ENCODE assay signal across 18 cellular contexts in the genomic region with DNA sequence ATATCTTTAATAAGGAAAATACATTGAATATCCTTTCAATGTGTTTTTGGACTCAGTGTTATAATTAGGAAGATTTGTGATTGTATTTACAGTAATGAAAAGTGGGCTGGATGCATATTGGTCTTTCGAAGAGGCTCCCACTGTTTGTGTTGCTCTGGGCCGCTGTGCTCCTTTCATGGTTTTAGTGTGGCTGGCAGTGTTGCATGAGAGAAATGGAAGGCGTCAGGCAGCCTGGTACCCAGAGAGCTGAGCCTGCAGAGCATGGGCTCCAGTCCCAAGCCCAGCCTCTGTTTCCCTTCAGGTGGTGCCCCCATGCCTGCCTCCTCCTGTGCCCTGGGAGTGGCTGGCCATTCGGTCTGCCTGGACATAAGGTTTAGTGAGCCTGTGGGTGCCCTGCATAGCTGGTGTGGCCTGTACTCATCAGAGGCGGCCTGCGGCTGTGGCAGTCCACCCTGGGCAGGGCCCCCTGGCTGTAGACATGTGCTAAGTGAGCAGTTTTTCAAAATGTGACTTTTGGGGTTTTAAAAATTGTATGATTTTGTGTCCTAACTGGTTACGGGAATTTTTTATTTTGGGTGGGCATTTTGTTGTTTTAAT. TPM values are rescaled to one million over a fixed set of nuclear protein-coding genes. Genes with fewer than 3 reads are reported as not detected.
DNase-seq lines count a peak whose midpoint lies in the region; ATAC-seq, FAIRE-seq and TF ChIP-seq lines count a peak whose summit lies in the region.
"Had no signal": no experiment of that assay in that cellular context is flagged by ENCODE, and none has a peak within 500 bp of the region (broad histone marks: within the 10 kb centered on the region; RNA-seq: fewer than 3 reads in every experiment).

No MANE protein-coding gene starts in this region.

- no peak overlapping the region for H3K4me3 ChIP-seq in A549
- H3K4me3 ChIP-seq: right lobe of liver, suprapubic skin had no signal

- H3K27me3 Mint-ChIP-seq in neural crest cell (ENCODE audit: low read depth): no peaks in the 10 kb centered on the region
- H3K27me3 Mint-ChIP-seq: activated CD4-positive, alpha-beta T cell treated with anti-CD3 and anti-CD28 coated beads for 36 hours had no signal

- H3K9me3 ChIP-seq in A549: no peaks in the 10 kb centered on the region
- H3K9me3 ChIP-seq: right lobe of liver, suprapubic skin had no signal

- H3K9me3 Mint-ChIP-seq in neural crest cell: no peaks in the 10 kb centered on the region
- H3K9me3 Mint-ChIP-seq: CD8-positive, alpha-beta T cell had no signal

- TF ChIP-seq POLR2A in A549 (IDR thresholded peaks at IDR 0.05; ENCODE audit: low read length): no peak

- H3K36me3 Mint-ChIP-seq in neural crest cell (ENCODE audit: low read depth): peaks cover 8% of the 10 kb centered on the region

- FAIRE-seq in A549 (lab: Jason Lieb, UNC): no peak
- FAIRE-seq: bronchial epithelial cell, TTC549 had no signal

- 96% methylated on average over 7 of the region's 7 CpGs for WGBS in A549 (ENCODE audit: missing lambda C conversion rate)

- CTCF ChIA-PET in A549 (lab: Yijun Ruan, JAX): interaction anchor here (1.4 kb wide), 1 partner anchor 17 kb away, joined by 3 read pairs; no protein-coding TSS in a partner anchor

- H3K4me2 ChIP-seq in A549: no peak overlapping the region

- no peak overlapping the region for H3K4me3 Mint-ChIP-seq in neural crest cell
- H3K4me3 Mint-ChIP-seq: activated CD4-positive, alpha-beta T cell treated with anti-CD3 and anti-CD28 coated beads for 36 hours; CD8-positive, alpha-beta T cell had no signal

- H3K4me1 Mint-ChIP-seq in neural crest cell: peaks cover 29% of the 10 kb centered on the region

- H3K27ac Mint-ChIP-seq in neural crest cell (ENCODE audit: unreplicated experiment): peak overlapping the region; percentile 76
- H3K27ac Mint-ChIP-seq: activated CD4-positive, alpha-beta T cell treated with anti-CD3 and anti-CD28 coated beads for 36 hours; CD8-positive, alpha-beta T cell had no signal

- peaks cover 6% of the 10 kb centered on the region; the same call in 2 of the 3 replicates for H3K4me1 ChIP-seq in A549
- H3K4me1 ChIP-seq: right lobe of liver, suprapubic skin had no signal

- ATAC-seq in A549 (peak; percentile 43 to 55; a peak in 3 of 6 replicates), HG02759 (IDR thresholded peaks at IDR 0.05; ENCODE audit: unreplicated experiment) (no peak)
- ATAC-seq: activated CD4-positive, alpha-beta T cell treated with anti-CD3 and anti-CD28 coated beads for 36 hours; CD8-positive, alpha-beta T cell had no signal

- POLR2A ChIA-PET in A549 (lab: Yijun Ruan, JAX): no interaction called here

- no peak overlapping the region for H3K27ac ChIP-seq in A549
- H3K27ac ChIP-seq: epithelial cell of prostate, right lobe of liver, suprapubic skin had no signal

- DNase-seq in A549 (ENCODE audit: low read depth in 1 of 2, low spot score in 1 of 2) (no peak), ELF-1 (ENCODE audit: low read depth, low spot score) (peak; percentile 14), cerebellum (ENCODE audit: low spot score) (peak; percentile 24), neural crest cell (ENCODE audit: low read depth, low spot score) (no peak), T1000 (lab: John Stamatoyannopoulos, UW) (no peak), NCI-H226 (no peak)
- DNase-seq: activated CD4-positive, alpha-beta T cell treated with anti-CD3 and anti-CD28 coated beads for 36 hours; CD8-positive, alpha-beta T cell; foreskin melanocyte; hypothalamus; NCI-H2081 treated with DMSO at 0.1 percent for 48 hours; NK-92 treated with Interleukin-12 subunit alpha and Interleukin-12 subunit beta, amount 100 ng/mL, for 24 hours; right lobe of liver had no signal

- TF ChIP-seq EP300 in A549 (IDR thresholded peaks at IDR 0.05): no peak

- TF ChIP-seq CTCF in A549 (IDR thresholded peaks at IDR 0.05) (no peak), neural crest cell (conservative IDR thresholded peaks at IDR 0.05) (peak; percentile 32)

- TF ChIP-seq RAD21 in A549 (conservative IDR thresholded peaks at IDR 0.05 in 1 of 2, IDR thresholded peaks at IDR 0.05 in 1 of 2): no peak

TF ChIP-seq in A549, 52 proteins besides CTCF, POLR2A, EP300 and RAD21:
- TF ChIP-seq ZFP36 (IDR thresholded peaks at IDR 0.05; ENCODE audit: borderline replicate concordance, partially characterized antibody) (no peak), GATA3 (IDR thresholded peaks at IDR 0.05; ENCODE audit: borderline replicate concordance) (no peak), HDAC2 (IDR thresholded peaks at IDR 0.05) (no peak), CHD4 (IDR thresholded peaks at IDR 0.05; ENCODE audit: borderline replicate concordance) (no peak), HEYL (CRISPR knock-in tag; IDR thresholded peaks at IDR 0.05) (no peak), POLR2AphosphoS2 (conservative IDR thresholded peaks at IDR 0.05; ENCODE audit: low read length) (no peak), MAZ (IDR thresholded peaks at IDR 0.05; ENCODE audit: borderline replicate concordance, low read depth, low read length) (no peak), SMC3 (IDR thresholded peaks at IDR 0.05) (no peak), FOXS1 (CRISPR knock-in tag; IDR thresholded peaks at IDR 0.05) (no peak), TP53 (CRISPR knock-in tag; IDR thresholded peaks at IDR 0.05) (no peak), ESRRA (IDR thresholded peaks at IDR 0.05; ENCODE audit: borderline replicate concordance, low read length) (no peak), ZC3H11A (IDR thresholded peaks at IDR 0.05) (no peak), RFX5 (IDR thresholded peaks at IDR 0.05) (no peak), MAFK (IDR thresholded peaks at IDR 0.05; ENCODE audit: partially characterized antibody) (no peak)
- TF ChIP-seq, protein P1, sequence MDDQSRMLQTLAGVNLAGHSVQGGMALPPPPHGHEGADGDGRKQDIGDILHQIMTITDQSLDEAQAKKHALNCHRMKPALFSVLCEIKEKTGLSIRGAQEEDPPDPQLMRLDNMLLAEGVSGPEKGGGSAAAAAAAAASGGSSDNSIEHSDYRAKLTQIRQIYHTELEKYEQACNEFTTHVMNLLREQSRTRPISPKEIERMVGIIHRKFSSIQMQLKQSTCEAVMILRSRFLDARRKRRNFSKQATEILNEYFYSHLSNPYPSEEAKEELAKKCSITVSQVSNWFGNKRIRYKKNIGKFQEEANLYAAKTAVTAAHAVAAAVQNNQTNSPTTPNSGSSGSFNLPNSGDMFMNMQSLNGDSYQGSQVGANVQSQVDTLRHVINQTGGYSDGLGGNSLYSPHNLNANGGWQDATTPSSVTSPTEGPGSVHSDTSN (IDR thresholded peaks at IDR 0.05): no peak
- TF ChIP-seq, protein P2, sequence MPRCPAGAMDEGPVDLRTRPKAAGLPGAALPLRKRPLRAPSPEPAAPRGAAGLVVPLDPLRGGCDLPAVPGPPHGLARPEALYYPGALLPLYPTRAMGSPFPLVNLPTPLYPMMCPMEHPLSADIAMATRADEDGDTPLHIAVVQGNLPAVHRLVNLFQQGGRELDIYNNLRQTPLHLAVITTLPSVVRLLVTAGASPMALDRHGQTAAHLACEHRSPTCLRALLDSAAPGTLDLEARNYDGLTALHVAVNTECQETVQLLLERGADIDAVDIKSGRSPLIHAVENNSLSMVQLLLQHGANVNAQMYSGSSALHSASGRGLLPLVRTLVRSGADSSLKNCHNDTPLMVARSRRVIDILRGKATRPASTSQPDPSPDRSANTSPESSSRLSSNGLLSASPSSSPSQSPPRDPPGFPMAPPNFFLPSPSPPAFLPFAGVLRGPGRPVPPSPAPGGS (IDR thresholded peaks at IDR 0.05): no peak

RNA-seq across cellular contexts. Expression of a gene that starts 27.4 kb away (rescaled TPM):
- polyA plus RNA-seq in A549 (2011; rRNA removed) (79.7 and 85.3 TPM in 2 replicates), A549 (2017; fragmentation: RNase III; extraction: RNeasy Plus Mini Kit Qiagen cat#74134 plus additional on column Dnase treatment) (37.1 to 40.7 TPM (median 38.7 TPM) in 3 replicates)
- polyA plus RNA-seq in A549 (2012; cell fraction: cytosol; rRNA removed): 31.9 and 35.3 TPM in 2 replicates
- polyA plus RNA-seq in A549 (2012; cell fraction: nucleus; rRNA removed): 13.8 and 16.0 TPM in 2 replicates
- 40.1 and 41.6 TPM in 2 replicates for polyA minus RNA-seq in A549 (2011; rRNA and poly(A)+ RNA removed)
- total RNA-seq in cerebellum (24.7 TPM), neural crest cell (45.9 and 52.0 TPM in 2 replicates)

RNA-seq across cellular contexts. Expression of a gene that starts 29.3 kb away (rescaled TPM):
- 105 and 111 TPM in 2 replicates for polyA plus RNA-seq in A549 (2011; rRNA removed)
- polyA plus RNA-seq in A549 (2012; cell fraction: cytosol; rRNA removed): 70.9 and 86.8 TPM in 2 replicates
- polyA plus RNA-seq in A549 (2012; cell fraction: nucleus; rRNA removed): 50.6 and 59.2 TPM in 2 replicates
- polyA plus RNA-seq in A549 (2017; fragmentation: RNase III; extraction: RNeasy Plus Mini Kit Qiagen cat#74134 plus additional on column Dnase treatment): 86.3 to 91.9 TPM (median 88.7 TPM) in 3 replicates
- 191 and 279 TPM in 2 replicates for polyA minus RNA-seq in A549 (2011; rRNA and poly(A)+ RNA removed)
- 72.9 TPM for total RNA-seq in cerebellum
- total RNA-seq in neural crest cell: 57.3 and 59.5 TPM in 2 replicates

Comparison
In these comparisons a context has a peak if more than half of its experiments do, and no peak if none do; other contexts are left out.
1. DNase-seq: peak in ELF-1 (single experiment) and cerebellum (single experiment); none in A549 (0 of 2), neural crest cell (single experiment), T1000 (single experiment) and NCI-H226 (single experiment).